In genomic region chr1:100452641-100453040, GRCh38 we compare ENCODE assay signal across 9 cellular contexts.
DNase-seq lines count a peak whose midpoint lies in the region; ATAC-seq and TF ChIP-seq lines count a peak whose summit lies in the region.
"Had no signal": no experiment of that assay in that cellular context is flagged by ENCODE, and none has a peak within 500 bp of the region (broad histone marks: within the 10 kb centered on the region; RNA-seq: fewer than 3 reads in every experiment).

No MANE protein-coding gene starts in this region.

- H3K9me3 Mint-ChIP-seq in memory B cell: no peaks in the 10 kb centered on the region

- peak overlapping the region; percentile 83 for H3K27ac Mint-ChIP-seq in memory B cell

- intact Hi-C loops in head of caudate nucleus (cut with DNase I): loop anchor here (10.0 kb wide), 1 partner anchor 88 kb away; no protein-coding TSS in a partner anchor

- H3K4me3 Mint-ChIP-seq in memory B cell: no peak overlapping the region

- ATAC-seq in GM18511 (IDR thresholded peaks at IDR 0.05; ENCODE audit: unreplicated experiment) (peak; percentile 70), memory B cell (ENCODE audit: low read depth) (peak; percentile 96), omental fat pad (ENCODE audit: low FRiP score) (no peak)

- H3K4me1 Mint-ChIP-seq in memory B cell: peaks cover 13% of the 10 kb centered on the region

- H3K27me3 Mint-ChIP-seq in memory B cell: no peaks in the 10 kb centered on the region

- DNase-seq in H4 (ENCODE audit: low spot score) (peak; percentile 20), NCI-H226 (peak; percentile 17), memory B cell (ENCODE audit: low spot score in 2 of 2) (no peak), NCI-H2196 (lab: John Stamatoyannopoulos, UW; ENCODE audit: unreplicated experiment) (no peak), omental fat pad (ENCODE audit: low spot score) (no peak), head of caudate nucleus (no peak), NCI-H1105 (lab: John Stamatoyannopoulos, UW) (no peak)
- DNase-seq: erythroblast had no signal

- TF ChIP-seq CTCF in omental fat pad (IDR thresholded peaks at IDR 0.05): no peak

- H3K36me3 Mint-ChIP-seq in memory B cell: peaks cover 17% of the 10 kb centered on the region

Comparison
In these comparisons a context has a peak if more than half of its experiments do, and no peak if none do; other contexts are left out.
1. DNase-seq: peak in H4 (single experiment) and NCI-H226 (single experiment); none in memory B cell (0 of 2), NCI-H2196 (single experiment), omental fat pad (single experiment), head of caudate nucleus (0 of 42) and NCI-H1105 (single experiment).